ENCODE assay signal across 1 cellular context in the genomic region with DNA sequence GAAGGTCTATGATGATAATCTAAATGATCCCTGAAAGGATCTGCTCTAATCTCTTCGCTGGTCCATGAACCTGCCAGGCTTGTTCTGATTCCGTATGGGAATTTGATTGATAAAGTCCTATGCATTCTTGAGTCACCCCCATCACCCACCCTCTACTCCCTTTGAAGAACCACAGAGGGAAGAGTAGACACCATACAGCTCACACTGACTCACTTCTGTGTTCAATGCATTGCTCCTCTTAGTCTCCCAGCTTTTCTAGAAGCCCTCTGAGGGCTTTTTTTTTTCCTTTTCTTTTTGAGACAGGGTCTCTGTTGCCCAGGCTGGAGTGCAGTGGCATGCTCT.
TF ChIP-seq lines count a peak whose summit lies in the region.

No MANE protein-coding gene starts in this region.

TF ChIP-seq in HCT116, 20 proteins besides CTCF, POLR2A, EP300 and RAD21 (continued from another document):
- TF ChIP-seq, protein P1, sequence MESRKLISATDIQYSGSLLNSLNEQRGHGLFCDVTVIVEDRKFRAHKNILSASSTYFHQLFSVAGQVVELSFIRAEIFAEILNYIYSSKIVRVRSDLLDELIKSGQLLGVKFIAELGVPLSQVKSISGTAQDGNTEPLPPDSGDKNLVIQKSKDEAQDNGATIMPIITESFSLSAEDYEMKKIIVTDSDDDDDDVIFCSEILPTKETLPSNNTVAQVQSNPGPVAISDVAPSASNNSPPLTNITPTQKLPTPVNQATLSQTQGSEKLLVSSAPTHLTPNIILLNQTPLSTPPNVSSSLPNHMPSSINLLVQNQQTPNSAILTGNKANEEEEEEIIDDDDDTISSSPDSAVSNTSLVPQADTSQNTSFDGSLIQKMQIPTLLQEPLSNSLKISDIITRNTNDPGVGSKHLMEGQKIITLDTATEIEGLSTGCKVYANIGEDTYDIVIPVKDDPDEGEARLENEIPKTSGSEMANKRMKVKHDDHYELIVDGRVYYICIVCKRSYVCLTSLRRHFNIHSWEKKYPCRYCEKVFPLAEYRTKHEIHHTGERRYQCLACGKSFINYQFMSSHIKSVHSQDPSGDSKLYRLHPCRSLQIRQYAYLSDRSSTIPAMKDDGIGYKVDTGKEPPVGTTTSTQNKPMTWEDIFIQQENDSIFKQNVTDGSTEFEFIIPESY (IDR thresholded peaks at IDR 0.05; ENCODE audit: extremely low read depth, insufficient replicate concordance, low read length), result no peak
- no peak for TF ChIP-seq ZNF274 (IDR thresholded peaks at IDR 0.05; ENCODE audit: low read depth, low read length)
- TF ChIP-seq SIN3A (IDR thresholded peaks at IDR 0.05; ENCODE audit: low read depth), result no peak
- TF ChIP-seq EZH2 (IDR thresholded peaks at IDR 0.05), result no peak
- peak; percentile 38; the same call in 1 of the 2 replicates for TF ChIP-seq SRF (IDR thresholded peaks at IDR 0.05; ENCODE audit: low read depth)
- TF ChIP-seq TCF7L2 (IDR thresholded peaks at IDR 0.05; ENCODE audit: borderline replicate concordance, extremely low read depth, insufficient read depth, insufficient read length), result peak; percentile 14
- TF ChIP-seq FOSL1 (IDR thresholded peaks at IDR 0.05; ENCODE audit: low read depth), result peak; percentile 83
- TF ChIP-seq, protein P2, sequence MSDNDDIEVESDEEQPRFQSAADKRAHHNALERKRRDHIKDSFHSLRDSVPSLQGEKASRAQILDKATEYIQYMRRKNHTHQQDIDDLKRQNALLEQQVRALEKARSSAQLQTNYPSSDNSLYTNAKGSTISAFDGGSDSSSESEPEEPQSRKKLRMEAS (IDR thresholded peaks at IDR 0.05), result peak; percentile 39
